18 cellular contexts compared by ENCODE assay signal in genomic region chr11:61712301-61712700, GRCh38. TPM values are rescaled to one million over a fixed set of nuclear protein-coding genes. Genes with fewer than 3 reads are reported as not detected.
DNase-seq lines count a peak whose midpoint lies in the region; ATAC-seq, FAIRE-seq and TF ChIP-seq lines count a peak whose summit lies in the region.
"Had no signal": no experiment of that assay in that cellular context is flagged by ENCODE, and none has a peak within 500 bp of the region (broad histone marks: within the 10 kb centered on the region; RNA-seq: fewer than 3 reads in every experiment).

No MANE protein-coding gene starts in this region.

- no peak for TF ChIP-seq POLR2A in H54 (IDR thresholded peaks at IDR 0.05; ENCODE audit: low read depth, low read length)

- H3K27ac ChIP-seq in HEK293 (ENCODE audit: extremely low read depth, low read depth, low read length), result no peak overlapping the region
- H3K27ac ChIP-seq in layer of hippocampus (ENCODE audit: low read depth, low read length), result peak overlapping the region; percentile 30

- CTCF ChIA-PET in HEK293 (lab: Yijun Ruan, JAX), result interaction anchor here (1.0 to 1.3 kb wide), 2 partner anchors 30 to 267 kb away, joined by 3 to 5 read pairs; no protein-coding TSS in a partner anchor

- POLR2A ChIA-PET in HEK293 (lab: Yijun Ruan, JAX), result no interaction called here

- no peaks in the 10 kb centered on the region for H3K4me1 ChIP-seq in HEK293 (ENCODE audit: control insufficient read depth, insufficient read depth, low read length)

- TF ChIP-seq CTCF in HEK293 (tag by site-specific recombination; IDR thresholded peaks at IDR 0.05) (no peak), chondrocyte (IDR thresholded peaks at IDR 0.05) (no peak)

- H3K9me3 Mint-ChIP-seq in chondrocyte (ENCODE audit: low read depth), result no peaks in the 10 kb centered on the region
- H3K9me3 Mint-ChIP-seq: GM23338, T-cell had no signal

- FAIRE-seq in H54 (lab: Jason Lieb, UNC), result no peak
- FAIRE-seq: D721Med, RCC 7860 had no signal

- DNase-seq in NCI-H446 treated with DMSO at 0.1 percent for 48 hours (lab: John Stamatoyannopoulos, UW), result peak; percentile 39
- DNase-seq in chondrocyte (ENCODE audit: low spot score), result peak; percentile 68
- DNase-seq in activated T-cell treated with anti-CD3 and anti-CD28 coated beads, Interleukin-2, amount 50 U/mL, for 1 hour, result no peak
- no peak for DNase-seq in H54 (ENCODE audit: insufficient read length, low spot score)
- DNase-seq: DMS79 treated with DMSO at 0.1 percent for 48 hours; NCI-H2107; NCI-H526 treated with DMSO at 0.1 percent for 48 hours; NK-92 treated with Interleukin-12 subunit alpha and Interleukin-12 subunit beta, amount 100 ng/mL, for 24 hours; T-cell had no signal

- H3K36me3 ChIP-seq in HEK293 (ENCODE audit: control insufficient read depth in 2 of 2, insufficient read depth in 1 of 2, low read length in 2 of 2), result no peaks in the 10 kb centered on the region

- no peaks in the 10 kb centered on the region for H3K27me3 Mint-ChIP-seq in chondrocyte (ENCODE audit: low read depth)

- H3K4me3 ChIP-seq in HEK293 (ENCODE audit: low read depth, low read length), result no peak overlapping the region
- H3K4me3 ChIP-seq: GM23338, SK-N-MC had no signal

- no peaks in the 10 kb centered on the region for H3K36me3 Mint-ChIP-seq in chondrocyte (ENCODE audit: low read depth)
- H3K36me3 Mint-ChIP-seq: T-cell had no signal

- no peaks in the 10 kb centered on the region for H3K27me3 ChIP-seq in layer of hippocampus (ENCODE audit: control insufficient read depth, insufficient read depth, low read length)

- H3K4me3 Mint-ChIP-seq in chondrocyte (ENCODE audit: unreplicated experiment), result no peak overlapping the region
- H3K4me3 Mint-ChIP-seq: GM23338, T-cell had no signal

- no peaks in the 10 kb centered on the region for H3K9me3 ChIP-seq in HEK293 (ENCODE audit: control insufficient read depth, insufficient read depth, low read depth, low read length)

- no peak overlapping the region for H3K27ac Mint-ChIP-seq in chondrocyte (ENCODE audit: unreplicated experiment)
- H3K27ac Mint-ChIP-seq: GM23338, T-cell had no signal

- H3K4me1 Mint-ChIP-seq in chondrocyte (ENCODE audit: low read depth), result peaks cover 4% of the 10 kb centered on the region
- H3K4me1 Mint-ChIP-seq: T-cell had no signal

- ATAC-seq in GM21423 (IDR thresholded peaks at IDR 0.05; ENCODE audit: unreplicated experiment), result no peak
- ATAC-seq: GM23338, Right ventricle myocardium inferior, T-cell had no signal

TF ChIP-seq in HEK293, 187 proteins besides CTCF, POLR2A, EP300 and RAD21:
- TF ChIP-seq EGR2 (tag by site-specific recombination; IDR thresholded peaks at IDR 0.05; ENCODE audit: low read depth) (peak; percentile 83), ZFHX2 (tag by site-specific recombination; conservative IDR thresholded peaks at IDR 0.05) (peak; percentile 83), ZNF112 (tag by site-specific recombination; IDR thresholded peaks at IDR 0.05) (no peak)

RNA-seq across cellular contexts. Expression of gene DAGLA, which starts 32.1 kb away (rescaled TPM):
- 2.8 to 5.5 TPM (median 4.8 TPM) in 3 replicates for total RNA-seq in chondrocyte
- total RNA-seq: OCI-LY7 had no signal

RNA-seq across cellular contexts. Expression of gene MYRF, which starts 40.1 kb away (rescaled TPM):
- total RNA-seq in chondrocyte, result 1.6 to 1.7 TPM in 2 of 3 replicates, not detected in the other

Comparison
In these comparisons a context has a peak if more than half of its experiments do, and no peak if none do; other contexts are left out.
1. DNase-seq: peak in NCI-H446 treated with DMSO at 0.1 percent for 48 hours (single experiment) and chondrocyte (single experiment); none in activated T-cell treated with anti-CD3 and anti-CD28 coated beads, Interleukin-2, amount 50 U/mL, for 1 hour (single experiment) and H54 (single experiment).